In the genomic region with DNA sequence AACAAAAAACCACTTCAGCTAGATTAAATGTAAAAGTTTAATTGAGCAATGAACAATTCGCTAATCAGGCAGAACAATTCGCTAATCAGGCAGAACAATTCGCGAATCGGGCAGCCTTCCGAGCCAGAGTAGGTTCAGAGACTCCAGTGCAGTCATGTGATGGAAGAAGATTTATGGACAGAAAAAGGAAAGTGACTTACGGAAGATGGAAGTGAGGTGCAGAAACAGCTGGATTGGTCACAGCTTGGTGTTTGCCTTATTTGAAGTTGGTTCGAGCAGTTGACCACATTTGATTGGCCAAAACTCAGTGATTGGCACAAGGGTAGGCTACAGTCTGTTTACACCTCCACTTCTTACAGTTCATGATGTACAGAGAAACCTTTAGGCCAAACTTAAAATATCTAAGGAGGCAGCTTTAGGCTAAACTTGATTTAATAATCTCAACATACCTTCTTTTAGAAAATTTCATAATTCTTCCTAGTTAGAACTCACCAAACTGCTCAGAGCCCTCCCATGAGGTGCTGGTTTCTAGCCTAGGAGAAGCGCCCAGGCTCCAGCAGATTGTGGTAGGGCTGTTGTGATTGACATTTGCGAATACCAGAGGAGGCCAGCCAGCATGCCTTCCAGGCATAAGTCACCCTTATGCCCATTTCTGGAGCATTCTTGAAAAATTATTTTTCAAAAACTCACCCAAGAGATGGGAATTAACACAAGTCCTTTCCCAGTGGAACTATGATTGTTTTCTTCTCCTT, we compare ENCODE assay signal across 14 cellular contexts. TPM values are rescaled to one million over a fixed set of nuclear protein-coding genes. Genes with fewer than 3 reads are reported as not detected.
DNase-seq lines count a peak whose midpoint lies in the region; TF ChIP-seq lines count a peak whose summit lies in the region.
"Had no signal": no experiment of that assay in that cellular context is flagged by ENCODE, and none has a peak within 500 bp of the region (broad histone marks: within the 10 kb centered on the region; RNA-seq: fewer than 3 reads in every experiment).

No MANE protein-coding gene starts in this region.

- TF ChIP-seq CTCF in chondrocyte (IDR thresholded peaks at IDR 0.05) (no peak), colonic mucosa (IDR thresholded peaks at IDR 0.05) (no peak)

- H3K9ac ChIP-seq in muscle layer of colon (ENCODE audit: low read length) (no peak overlapping the region), colonic mucosa (ENCODE audit: low read depth in 2 of 2, low read length in 2 of 2) (no peak overlapping the region)

- H3K4me3 ChIP-seq in MG63 (no peak overlapping the region), muscle layer of colon (ENCODE audit: low read depth in 1 of 2, low read length in 2 of 2) (no peak overlapping the region), colonic mucosa (no peak overlapping the region)
- H3K4me3 ChIP-seq: thyroid gland had no signal

- no peaks in the 10 kb centered on the region for H3K36me3 ChIP-seq in MG63
- H3K36me3 ChIP-seq in muscle layer of colon (ENCODE audit: insufficient read depth, low read length): no peaks in the 10 kb centered on the region
- H3K36me3 ChIP-seq in colonic mucosa: no peaks in the 10 kb centered on the region
- H3K36me3 ChIP-seq: thyroid gland had no signal

- H3K4me3 Mint-ChIP-seq in chondrocyte (ENCODE audit: unreplicated experiment): peak overlapping the region; percentile 37

- H3K27me3 ChIP-seq in MG63 (no peaks in the 10 kb centered on the region), muscle layer of colon (ENCODE audit: control insufficient read depth in 1 of 2, insufficient read depth in 2 of 2, low read length in 2 of 2) (no peaks in the 10 kb centered on the region), colonic mucosa (no peaks in the 10 kb centered on the region)
- H3K27me3 ChIP-seq: thyroid gland had no signal

- H3K27ac ChIP-seq in muscle layer of colon (ENCODE audit: low read depth, low read length) (peak overlapping the region; percentile 7), colonic mucosa (no peak overlapping the region)
- H3K27ac ChIP-seq: thyroid gland had no signal

- intact Hi-C loops in colonic mucosa (cut with DNase I): no loop called here

- H3K4me1 Mint-ChIP-seq in chondrocyte (ENCODE audit: low read depth): peaks cover 52% of the 10 kb centered on the region

- H3K9me3 ChIP-seq in MG63 (no peaks in the 10 kb centered on the region), muscle layer of colon (ENCODE audit: low read length) (no peaks in the 10 kb centered on the region), colonic mucosa (no peaks in the 10 kb centered on the region)
- H3K9me3 ChIP-seq: thyroid gland had no signal

- no peaks in the 10 kb centered on the region for H3K27me3 Mint-ChIP-seq in chondrocyte (ENCODE audit: low read depth)

- no peaks in the 10 kb centered on the region for H3K36me3 Mint-ChIP-seq in chondrocyte (ENCODE audit: low read depth)

- H3K4me1 ChIP-seq in muscle layer of colon (ENCODE audit: insufficient read depth, low read length) (peaks cover 32% of the 10 kb centered on the region), colonic mucosa (no peaks in the 10 kb centered on the region)
- H3K4me1 ChIP-seq: thyroid gland had no signal

- H3K9me3 Mint-ChIP-seq in chondrocyte (ENCODE audit: low read depth): no peaks in the 10 kb centered on the region

- DNase-seq in AG08396 (ENCODE audit: low spot score) (peak; percentile 49), MG63 (peak; percentile 33), chondrocyte (ENCODE audit: low spot score) (no peak), colonic mucosa (no peak), Ammon's horn (ENCODE audit: low spot score) (no peak), DMS153 (lab: John Stamatoyannopoulos, UW) (no peak), KG1 (lab: John Stamatoyannopoulos, UW) (no peak)
- DNase-seq: activated CD4-positive, alpha-beta T cell treated with anti-CD3 and anti-CD28 coated beads, Interleukin-2, amount 50 U/mL, for 1 hour; activated effector memory CD4-positive, alpha-beta T cell treated with Interleukin-2 at 50 U/mL for 16 hours; NCI-H1092; T-helper 2 cell; thyroid gland had no signal

- H3K27ac Mint-ChIP-seq in chondrocyte (ENCODE audit: unreplicated experiment): peak overlapping the region; percentile 94

RNA-seq across cellular contexts. Expression of gene KCNC4, which starts 22.8 kb away (rescaled TPM):
- 3.1 and 4.4 TPM in 2 replicates for total RNA-seq in MG63 (2014; rRNA removed; shearing (Covaris generic); ENCODE audit: low replicate concordance)
- total RNA-seq in chondrocyte: 2.7 to 5.2 TPM (median 3.2 TPM) in 3 replicates
- total RNA-seq in colonic mucosa: 1 to 10 TPM; 6.7 to 8.4 TPM

RNA-seq across cellular contexts. Expression of gene SLC6A17, which starts 37.0 kb away (rescaled TPM):
- total RNA-seq in MG63 (2014; rRNA removed; shearing (Covaris generic); ENCODE audit: low replicate concordance): 1.1 and 1.2 TPM in 2 replicates
- total RNA-seq in chondrocyte (1.6 to 6.1 TPM (median 2.1 TPM) in 3 replicates), colonic mucosa (under 1 TPM in 1 of 2 donors, not detected in 1; 0.19 TPM)
- total RNA-seq: liver had no signal

Comparison
In these comparisons a context has a peak if more than half of its experiments do, and no peak if none do; other contexts are left out.
1. DNase-seq: peak in AG08396 (single experiment) and MG63 (single experiment); none in chondrocyte (single experiment), colonic mucosa (single experiment), Ammon's horn (single experiment), DMS153 (single experiment) and KG1 (single experiment).